16 cellular contexts compared by ENCODE assay signal in genomic region chr11:130766650-130767297, GRCh38.
DNase-seq lines count a peak whose midpoint lies in the region; ATAC-seq and TF ChIP-seq lines count a peak whose summit lies in the region.
"Had no signal": no experiment of that assay in that cellular context is flagged by ENCODE, and none has a peak within 500 bp of the region (broad histone marks: within the 10 kb centered on the region; RNA-seq: fewer than 3 reads in every experiment).

No MANE protein-coding gene starts in this region.

- H3K36me3 ChIP-seq in MM.1S (replicated peaks; ENCODE audit: insufficient read depth, low read length), result no peaks in the 10 kb centered on the region
- H3K36me3 ChIP-seq: colonic mucosa, left ventricle myocardium inferior, upper lobe of left lung had no signal

- TF ChIP-seq CTCF in MM.1S (IDR thresholded peaks at IDR 0.05; ENCODE audit: low read length), result no peak
- no peak for TF ChIP-seq CTCF in nephron progenitor cell (IDR thresholded peaks at IDR 0.05)

- H3K4me1 ChIP-seq in MM.1S (ENCODE audit: low read length), result peaks cover 34% of the 10 kb centered on the region
- H3K4me1 ChIP-seq: colonic mucosa, upper lobe of left lung had no signal

- H3K36me3 Mint-ChIP-seq in T-helper 1 cell treated with Interleukin-12 subunit alpha and Interleukin-12 subunit beta and Interleukin-4 antibody, amounts not matched to agents 30 μg/mL and 1 μg/mL, for 36 hours (ENCODE audit: low read depth), result no peaks in the 10 kb centered on the region
- H3K36me3 Mint-ChIP-seq in nephron progenitor cell (ENCODE audit: low read depth), result no peaks in the 10 kb centered on the region

- H3K79me2 ChIP-seq in MM.1S (ENCODE audit: low read length), result no peaks in the 10 kb centered on the region

- H3F3A ChIP-seq in MM.1S (ENCODE audit: insufficient read depth, low read length), result peaks cover 20% of the 10 kb centered on the region

- peaks cover 5% of the 10 kb centered on the region for H3K27me3 Mint-ChIP-seq in T-helper 1 cell treated with Interleukin-12 subunit alpha and Interleukin-12 subunit beta and Interleukin-4 antibody, amounts not matched to agents 30 μg/mL and 1 μg/mL, for 36 hours (ENCODE audit: low read depth)
- peaks cover 3% of the 10 kb centered on the region for H3K27me3 Mint-ChIP-seq in nephron progenitor cell (ENCODE audit: low read depth, poor library complexity)

- no peak for DNase-seq in T-helper 1 cell
- no peak for DNase-seq in MM.1S
- no peak for DNase-seq in nephron progenitor cell
- DNase-seq in NCI-H526 treated with DMSO at 0.1 percent for 48 hours (lab: John Stamatoyannopoulos, UW), result no peak
- no peak for DNase-seq in hypothalamus (lab: John Stamatoyannopoulos, UW)
- DNase-seq in GM19238 (ENCODE audit: insufficient read length, low spot score), result no peak
- DNase-seq: 8988T, activated gamma-delta T cell treated with Interleukin-2 at 50 U/mL for 16 hours, colonic mucosa, Kasumi-1, left ventricle myocardium inferior, NCI-H1417 treated with DMSO at 0.1 percent for 48 hours, T-helper 2 cell, upper lobe of left lung had no signal

- H3K9ac ChIP-seq in MM.1S (ENCODE audit: low read length), result peak overlapping the region; percentile 54

- no peaks in the 10 kb centered on the region for H3K27me3 ChIP-seq in MM.1S (replicated peaks; ENCODE audit: insufficient read depth, low read length)
- H3K27me3 ChIP-seq: colonic mucosa, upper lobe of left lung had no signal

- no peaks in the 10 kb centered on the region for H3K9me3 Mint-ChIP-seq in T-helper 1 cell treated with Interleukin-12 subunit alpha and Interleukin-12 subunit beta and Interleukin-4 antibody, amounts not matched to agents 30 μg/mL and 1 μg/mL, for 36 hours
- peaks cover 20% of the 10 kb centered on the region for H3K9me3 Mint-ChIP-seq in nephron progenitor cell

- H3K27ac ChIP-seq in MM.1S (ENCODE audit: low read length), result peak overlapping the region; percentile 94
- H3K27ac ChIP-seq: colonic mucosa, left ventricle myocardium inferior, upper lobe of left lung had no signal

- H3K9me3 ChIP-seq in MM.1S (replicated peaks; ENCODE audit: insufficient read depth, low read length), result no peaks in the 10 kb centered on the region
- H3K9me3 ChIP-seq: colonic mucosa, upper lobe of left lung had no signal

- H4K20me1 ChIP-seq in MM.1S (ENCODE audit: insufficient read depth, low read length), result no peaks in the 10 kb centered on the region

- peak overlapping the region; percentile 29 for H3K27ac Mint-ChIP-seq in T-helper 1 cell treated with Interleukin-12 subunit alpha and Interleukin-12 subunit beta and Interleukin-4 antibody, amounts not matched to agents 30 μg/mL and 1 μg/mL, for 36 hours
- peak overlapping the region; percentile 75 for H3K27ac Mint-ChIP-seq in nephron progenitor cell

- H2AFZ ChIP-seq in MM.1S (ENCODE audit: low read length), result peak overlapping the region; percentile 28

- peak overlapping the region; percentile 16 for H3K4me3 Mint-ChIP-seq in T-helper 1 cell treated with Interleukin-12 subunit alpha and Interleukin-12 subunit beta and Interleukin-4 antibody, amounts not matched to agents 30 μg/mL and 1 μg/mL, for 36 hours
- peak overlapping the region; percentile 58 for H3K4me3 Mint-ChIP-seq in nephron progenitor cell

- H3K4me3 ChIP-seq in MM.1S (ENCODE audit: low read length), result no peak overlapping the region
- H3K4me3 ChIP-seq: colonic mucosa, left ventricle myocardium inferior, upper lobe of left lung had no signal

- peak; percentile 28 for ATAC-seq in GM21529 (IDR thresholded peaks at IDR 0.05; ENCODE audit: unreplicated experiment)

- peak overlapping the region; percentile 67 for H3K4me2 ChIP-seq in MM.1S (ENCODE audit: low read depth, low read length)

- peaks cover 9% of the 10 kb centered on the region for H3K4me1 Mint-ChIP-seq in T-helper 1 cell treated with Interleukin-12 subunit alpha and Interleukin-12 subunit beta and Interleukin-4 antibody, amounts not matched to agents 30 μg/mL and 1 μg/mL, for 36 hours (ENCODE audit: low read depth)
- H3K4me1 Mint-ChIP-seq in nephron progenitor cell, result peaks cover 82% of the 10 kb centered on the region

- H3K9me2 ChIP-seq in MM.1S (replicated peaks; ENCODE audit: insufficient read depth, low read length), result no peaks in the 10 kb centered on the region
